In genomic region chr20:24994470-24995368, GRCh38 we compare ENCODE assay signal across 1 cellular context.
TF ChIP-seq lines count a peak whose summit lies in the region.

No MANE protein-coding gene starts in this region.

TF ChIP-seq in HepG2, 621 proteins besides CTCF, POLR2A, EP300 and RAD21 (continued from another document and continues in another):
- no peak for TF ChIP-seq PRDM10 (CRISPR knock-in tag; IDR thresholded peaks at IDR 0.05; ENCODE audit: low read depth)
- TF ChIP-seq ZNF720 (CRISPR knock-in tag; IDR thresholded peaks at IDR 0.05) = no peak
- TF ChIP-seq RARG (CRISPR knock-in tag; IDR thresholded peaks at IDR 0.05; ENCODE audit: low read depth) = no peak
- TF ChIP-seq ZSCAN22 (CRISPR knock-in tag; IDR thresholded peaks at IDR 0.05) = no peak
- peak; percentile 53 for TF ChIP-seq ZNF501 (CRISPR knock-in tag; IDR thresholded peaks at IDR 0.05)
- TF ChIP-seq ZNF292 (CRISPR knock-in tag; IDR thresholded peaks at IDR 0.05; ENCODE audit: borderline replicate concordance, low read depth) = no peak
- 0 out of 2 replicates have a peak, but pooled peaks have one; percentile 16 for TF ChIP-seq ZNF276 (CRISPR knock-in tag; IDR thresholded peaks at IDR 0.05; ENCODE audit: low read depth)
- TF ChIP-seq BCL6 (CRISPR knock-in tag; IDR thresholded peaks at IDR 0.05) = no peak
- no peak for TF ChIP-seq KAT7 (CRISPR knock-in tag; IDR thresholded peaks at IDR 0.05; ENCODE audit: borderline replicate concordance)
- TF ChIP-seq MIER3 (CRISPR knock-in tag; IDR thresholded peaks at IDR 0.05; ENCODE audit: borderline replicate concordance) = 0 out of 2 replicates have a peak, but pooled peaks have one; percentile 49
- no peak for TF ChIP-seq GLI4 (CRISPR knock-in tag; IDR thresholded peaks at IDR 0.05; ENCODE audit: borderline replicate concordance)
- no peak for TF ChIP-seq ZNF567 (CRISPR knock-in tag; IDR thresholded peaks at IDR 0.05; ENCODE audit: borderline replicate concordance)
- TF ChIP-seq TCF7 (IDR thresholded peaks at IDR 0.05; ENCODE audit: low read depth) = no peak
- no peak for TF ChIP-seq LBX2 (CRISPR knock-in tag; IDR thresholded peaks at IDR 0.05; ENCODE audit: borderline replicate concordance)
- no peak for TF ChIP-seq DBP (CRISPR knock-in tag; IDR thresholded peaks at IDR 0.05; ENCODE audit: not compliant biosample characterization)
- TF ChIP-seq ZNF775 (CRISPR knock-in tag; IDR thresholded peaks at IDR 0.05; ENCODE audit: borderline replicate concordance) = no peak
- peak; percentile 26 for TF ChIP-seq PRPF4 (IDR thresholded peaks at IDR 0.05; ENCODE audit: low read depth, low read length, poor library complexity, severe bottlenecking)
- TF ChIP-seq PLSCR1 (CRISPR knock-in tag; IDR thresholded peaks at IDR 0.05; ENCODE audit: borderline replicate concordance) = no peak
- no peak for TF ChIP-seq TBL1XR1 (IDR thresholded peaks at IDR 0.05; ENCODE audit: borderline replicate concordance, low read length, partially characterized antibody)
- TF ChIP-seq STAG1 (CRISPR knock-in tag; IDR thresholded peaks at IDR 0.05) = peak; percentile 99
- no peak for TF ChIP-seq PHB2 (IDR thresholded peaks at IDR 0.05; ENCODE audit: partially characterized antibody)
- no peak for TF ChIP-seq ZIK1 (CRISPR knock-in tag; IDR thresholded peaks at IDR 0.05; ENCODE audit: borderline replicate concordance, low read depth)
- TF ChIP-seq ZNF512B (CRISPR knock-in tag; IDR thresholded peaks at IDR 0.05; ENCODE audit: borderline replicate concordance) = no peak
- TF ChIP-seq PHF21A (CRISPR knock-in tag; IDR thresholded peaks at IDR 0.05) = peak; percentile 40; the same call in 1 of the 2 replicates
- TF ChIP-seq KLF6 (CRISPR knock-in tag; IDR thresholded peaks at IDR 0.05) = no peak
- peak; percentile 12; the same call in 1 of the 2 replicates for TF ChIP-seq ZNF296 (CRISPR knock-in tag; conservative IDR thresholded peaks at IDR 0.05)
- TF ChIP-seq CEBPB (IDR thresholded peaks at IDR 0.05; ENCODE audit: borderline replicate concordance, low read depth, low read length) = no peak
- no peak for TF ChIP-seq ZNF225 (CRISPR knock-in tag; IDR thresholded peaks at IDR 0.05)
- 0 out of 2 replicates have a peak, but pooled peaks have one; percentile 26 for TF ChIP-seq ZMYM4 (CRISPR knock-in tag; IDR thresholded peaks at IDR 0.05)
- no peak for TF ChIP-seq BRD4 (CRISPR knock-in tag; IDR thresholded peaks at IDR 0.05)
- 0 out of 2 replicates have a peak, but pooled peaks have one; percentile 53 for TF ChIP-seq ZNF574 (CRISPR knock-in tag; IDR thresholded peaks at IDR 0.05)
- no peak for TF ChIP-seq ZNF20 (CRISPR knock-in tag; IDR thresholded peaks at IDR 0.05)
- TF ChIP-seq NAIF1 (CRISPR knock-in tag; IDR thresholded peaks at IDR 0.05; ENCODE audit: borderline replicate concordance) = no peak
- TF ChIP-seq NCOR1 (IDR thresholded peaks at IDR 0.05; ENCODE audit: borderline replicate concordance, low read length) = no peak
- no peak for TF ChIP-seq NFAT5 (CRISPR knock-in tag; IDR thresholded peaks at IDR 0.05)
- peak; percentile 70; the same call in 1 of the 2 replicates for TF ChIP-seq ZBTB49 (CRISPR knock-in tag; IDR thresholded peaks at IDR 0.05; ENCODE audit: borderline replicate concordance)
- TF ChIP-seq KMT2B (CRISPR knock-in tag; IDR thresholded peaks at IDR 0.05) = no peak
- TF ChIP-seq MED1 (CRISPR knock-in tag; IDR thresholded peaks at IDR 0.05) = 0 out of 2 replicates have a peak, but pooled peaks have one; percentile 20
